ENCODE assay signal across 19 cellular contexts in the genomic region with DNA sequence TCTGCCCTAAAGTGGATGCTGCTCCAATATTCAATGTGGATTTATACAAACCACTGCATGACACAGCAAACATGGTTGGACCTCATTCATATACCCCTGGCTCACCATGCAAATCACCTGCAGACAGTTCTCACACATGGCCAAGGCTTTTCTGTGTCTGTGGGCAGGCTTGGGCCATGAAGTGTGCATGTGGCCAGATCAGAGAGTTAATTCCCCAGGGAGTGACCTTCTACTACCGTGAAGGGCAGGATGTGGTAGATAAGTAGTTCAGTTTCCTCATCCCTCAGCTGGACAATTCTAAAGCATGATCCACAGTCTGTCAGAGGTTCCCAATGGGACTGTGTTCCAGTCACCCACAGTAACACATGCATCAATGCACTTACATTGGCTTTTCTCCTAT.
DNase-seq lines count a peak whose midpoint lies in the region; ATAC-seq and TF ChIP-seq lines count a peak whose summit lies in the region.
"Had no signal": no experiment of that assay in that cellular context is flagged by ENCODE, and none has a peak within 500 bp of the region (broad histone marks: within the 10 kb centered on the region; RNA-seq: fewer than 3 reads in every experiment).

No MANE protein-coding gene starts in this region.

- H3K4me2 ChIP-seq in DOHH2 (ENCODE audit: low read length) = peak overlapping the region; percentile 16; the same call in 1 of the 2 replicates

- H3K36me3 ChIP-seq in DOHH2 (ENCODE audit: control insufficient read depth, low read length) = no peaks in the 10 kb centered on the region
- H3K36me3 ChIP-seq in adipocyte (ENCODE audit: control insufficient read depth, insufficient read depth, low read length, severe bottlenecking) = no peaks in the 10 kb centered on the region

- H3F3A ChIP-seq in DOHH2 (ENCODE audit: control insufficient read depth, insufficient read depth) = no peaks in the 10 kb centered on the region

- no peaks in the 10 kb centered on the region for H3K9me2 ChIP-seq in DOHH2 (replicated peaks; ENCODE audit: control insufficient read depth, low read length)

- H3K27ac ChIP-seq in DOHH2 (ENCODE audit: low read depth, low read length) = no peak overlapping the region

- no peak overlapping the region for H3K9ac ChIP-seq in adipocyte (ENCODE audit: low read length)

- no peaks in the 10 kb centered on the region for H3K79me2 ChIP-seq in DOHH2 (ENCODE audit: control insufficient read depth, low read length)

- H3K27me3 ChIP-seq in DOHH2 (ENCODE audit: control insufficient read depth, low read length) = no peaks in the 10 kb centered on the region
- H3K27me3 ChIP-seq in adipocyte (replicated peaks; ENCODE audit: control insufficient read depth, insufficient read depth, low read length) = peaks cover 2% of the 10 kb centered on the region

- H3K4me3 ChIP-seq in DOHH2 (ENCODE audit: low read length) = no peak overlapping the region
- peak overlapping the region; percentile 31 for H3K4me3 ChIP-seq in adipocyte (ENCODE audit: low read length)

- H3K4me1 ChIP-seq in DOHH2 (ENCODE audit: control insufficient read depth, low read length) = peaks cover 12% of the 10 kb centered on the region
- H3K4me1 ChIP-seq in adipocyte (ENCODE audit: control insufficient read depth, insufficient read depth, low read length) = no peaks in the 10 kb centered on the region

- no peak for TF ChIP-seq CTCF in DOHH2 (IDR thresholded peaks at IDR 0.05; ENCODE audit: low read depth, low read length, poor library complexity, severe bottlenecking)

- peak; percentile 55 for ATAC-seq in GM21447 (IDR thresholded peaks at IDR 0.05; ENCODE audit: unreplicated experiment)
- peak; percentile 49 for ATAC-seq in HG03378 (IDR thresholded peaks at IDR 0.05; ENCODE audit: unreplicated experiment)
- ATAC-seq in GM19023 (IDR thresholded peaks at IDR 0.05; ENCODE audit: unreplicated experiment) = no peak
- no peak for ATAC-seq in HG03442 (IDR thresholded peaks at IDR 0.05; ENCODE audit: unreplicated experiment)
- ATAC-seq: CD8-positive, alpha-beta T cell; Panc1 had no signal

- H3K9me3 ChIP-seq in DOHH2 (ENCODE audit: control insufficient read depth, insufficient read depth, low read length) = no peaks in the 10 kb centered on the region
- peaks cover 74% of the 10 kb centered on the region for H3K9me3 ChIP-seq in adipocyte (ENCODE audit: control insufficient read depth, low read length)

- no peak for DNase-seq in adipocyte (ENCODE audit: low read depth)
- DNase-seq in NCI-H446 (lab: John Stamatoyannopoulos, UW) = no peak
- DNase-seq in HuH-7.5 (ENCODE audit: low spot score) = no peak
- DNase-seq: 8988T; CD8-positive, alpha-beta T cell; DMS79; GOT3; KBM-7; NCI-H1436 treated with DMSO at 0.1 percent for 48 hours; NCI-H2029 treated with DMSO at 0.1 percent for 48 hours; NCI-H2171 treated with DMSO at 0.1 percent for 48 hours; NCI-H510A; SHP77 had no signal

- no peaks in the 10 kb centered on the region for H4K20me1 ChIP-seq in DOHH2 (ENCODE audit: control insufficient read depth, insufficient read depth, low read depth, low read length)

Comparison
In these comparisons a context has a peak if more than half of its experiments do, and no peak if none do; other contexts are left out.
1. ATAC-seq: peak in GM21447 (single experiment) and HG03378 (single experiment); none in GM19023 (single experiment) and HG03442 (single experiment).